8 cellular contexts compared by ENCODE assay signal in genomic region chr6:36765943-36766648, GRCh38.
DNase-seq lines count a peak whose midpoint lies in the region; ATAC-seq, FAIRE-seq and TF ChIP-seq lines count a peak whose summit lies in the region.

No MANE protein-coding gene starts in this region.

- H3K9me3 Mint-ChIP-seq in activated naive CD8-positive, alpha-beta T cell treated with anti-CD3 and anti-CD28 coated beads, Interleukin-2, amount 10 ng/mL, durations not matched to agents 7 days and 5 days: no peaks in the 10 kb centered on the region

- H3K27ac ChIP-seq in DND-41 (ENCODE audit: low read length) (peak overlapping the region; percentile 92), SU-DHL-6 (ENCODE audit: low read depth, low read length) (no peak overlapping the region), cardiac muscle cell (peak overlapping the region; percentile 32), prostate gland (no peak overlapping the region), uterus (peak overlapping the region; percentile 25 to 38)

- ATAC-seq in DND-41 (ENCODE audit: insufficient read depth, low read depth): peak; percentile 64
- ATAC-seq in activated naive CD8-positive, alpha-beta T cell treated with anti-CD3 and anti-CD28 coated beads, Interleukin-2, amount 10 ng/mL, durations not matched to agents 7 days and 5 days (ENCODE audit: low read depth): peak; percentile 86

- H3K4me2 ChIP-seq in DND-41 (ENCODE audit: insufficient read depth, low read length): no peak overlapping the region; the same call in 1 of the 2 replicates
- H3K4me2 ChIP-seq in SU-DHL-6 (ENCODE audit: low read depth, low read length, poor library complexity, severe bottlenecking): no peak overlapping the region

- WGBS in prostate gland: 25% methylated on average over 13 of the region's 13 CpGs

- no peaks in the 10 kb centered on the region for H3K36me3 Mint-ChIP-seq in activated naive CD8-positive, alpha-beta T cell treated with anti-CD3 and anti-CD28 coated beads, Interleukin-2, amount 10 ng/mL, durations not matched to agents 7 days and 5 days

- H3F3A ChIP-seq in SU-DHL-6 (ENCODE audit: insufficient read depth): no peaks in the 10 kb centered on the region

- H3K4me1 Mint-ChIP-seq in activated naive CD8-positive, alpha-beta T cell treated with anti-CD3 and anti-CD28 coated beads, Interleukin-2, amount 10 ng/mL, durations not matched to agents 7 days and 5 days: peaks cover 38% of the 10 kb centered on the region

- H3K36me3 ChIP-seq in DND-41 (ENCODE audit: insufficient read depth, low read length): no peaks in the 10 kb centered on the region
- H3K36me3 ChIP-seq in SU-DHL-6 (ENCODE audit: low read length): no peaks in the 10 kb centered on the region
- no peaks in the 10 kb centered on the region for H3K36me3 ChIP-seq in cardiac muscle cell
- no peaks in the 10 kb centered on the region for H3K36me3 ChIP-seq in prostate gland
- H3K36me3 ChIP-seq in uterus: no peaks in the 10 kb centered on the region

- POLR2A ChIA-PET in activated naive CD8-positive, alpha-beta T cell treated with anti-CD3 and anti-CD28 coated beads, Interleukin-2, amount 10 ng/mL, durations not matched to agents 7 days and 5 days (lab: Charles Lee): interaction anchor here (1.4 to 4.0 kb wide), 3 partner anchors 16 to 252 kb away, joined by 3 to 39 read pairs (median 3); no protein-coding TSS in a partner anchor

- no peak overlapping the region for H3K4me3 Mint-ChIP-seq in activated naive CD8-positive, alpha-beta T cell treated with anti-CD3 and anti-CD28 coated beads, Interleukin-2, amount 10 ng/mL, durations not matched to agents 7 days and 5 days

- H3K9ac ChIP-seq in DND-41 (ENCODE audit: low read depth, low read length) (peak overlapping the region; percentile 56), SU-DHL-6 (ENCODE audit: low read length) (no peak overlapping the region)

- no peaks in the 10 kb centered on the region for H3K79me2 ChIP-seq in DND-41 (ENCODE audit: insufficient read depth, low read length)
- H3K79me2 ChIP-seq in SU-DHL-6 (ENCODE audit: insufficient read depth, low read length): no peaks in the 10 kb centered on the region

- H3K27me3 ChIP-seq in DND-41 (ENCODE audit: insufficient read depth, low read length, poor library complexity): no peaks in the 10 kb centered on the region
- no peaks in the 10 kb centered on the region for H3K27me3 ChIP-seq in SU-DHL-6 (ENCODE audit: low read length)
- H3K27me3 ChIP-seq in cardiac muscle cell: no peaks in the 10 kb centered on the region
- H3K27me3 ChIP-seq in prostate gland (replicated peaks; ENCODE audit: insufficient read depth): no peaks in the 10 kb centered on the region
- no peaks in the 10 kb centered on the region for H3K27me3 ChIP-seq in uterus

- H4K20me1 ChIP-seq in DND-41 (ENCODE audit: insufficient read depth, low read length) (no peaks in the 10 kb centered on the region), SU-DHL-6 (ENCODE audit: low read depth, low read length) (no peaks in the 10 kb centered on the region)

- H3K4me1 ChIP-seq in DND-41 (ENCODE audit: insufficient read depth, low read length) (peaks cover 57% of the 10 kb centered on the region), cardiac muscle cell (ENCODE audit: low read depth) (peaks cover 47% of the 10 kb centered on the region), prostate gland (replicated peaks) (no peaks in the 10 kb centered on the region), uterus (peaks cover 4 to 11% of the 10 kb centered on the region in 2 donors)

- peak overlapping the region; percentile 74 for H3K27ac Mint-ChIP-seq in activated naive CD8-positive, alpha-beta T cell treated with anti-CD3 and anti-CD28 coated beads, Interleukin-2, amount 10 ng/mL, durations not matched to agents 7 days and 5 days

- H2AFZ ChIP-seq in DND-41 (ENCODE audit: low read depth, low read length) (peak overlapping the region; percentile 24; the same call in 1 of the 2 replicates), SU-DHL-6 (ENCODE audit: low read depth, low read length, severe bottlenecking) (no peak overlapping the region)

- H3K9me2 ChIP-seq in SU-DHL-6 (replicated peaks; ENCODE audit: insufficient read depth, low read length): no peaks in the 10 kb centered on the region

- DNase-seq in DND-41: peak; percentile 91
- peak; percentile 81 for DNase-seq in H54 (ENCODE audit: insufficient read length, low spot score)
- peak; percentile 58 for DNase-seq in NCI-H1092 treated with DMSO at 0.1 percent for 48 hours (lab: John Stamatoyannopoulos, UW)
- peak; percentile 84 for DNase-seq in activated naive CD8-positive, alpha-beta T cell treated with anti-CD3 and anti-CD28 coated beads, Interleukin-2, amount 10 ng/mL, durations not matched to agents 7 days and 5 days
- peak; percentile 91 to 94 for DNase-seq in cardiac muscle cell (ENCODE audit: low read depth in 1 of 2, low spot score in 1 of 2)
- peak; percentile 75 for DNase-seq in prostate gland (ENCODE audit: low spot score)
- peak; percentile 81 to 88 for DNase-seq in uterus

- no peaks in the 10 kb centered on the region for H3K9me3 ChIP-seq in DND-41 (ENCODE audit: insufficient read depth, low read length, severe bottlenecking)
- no peaks in the 10 kb centered on the region for H3K9me3 ChIP-seq in SU-DHL-6 (ENCODE audit: insufficient read depth, low read length)
- H3K9me3 ChIP-seq in cardiac muscle cell (ENCODE audit: low read depth): no peaks in the 10 kb centered on the region
- no peaks in the 10 kb centered on the region for H3K9me3 ChIP-seq in prostate gland
- H3K9me3 ChIP-seq in uterus: no peaks in the 10 kb centered on the region

- peak; percentile 30 for FAIRE-seq in H54 (lab: Jason Lieb, UNC)

- intact Hi-C loops in prostate gland (cut with DNase I) (loop anchor here (1.0 to 10.0 kb wide), 2 partner anchors 85 to 439 kb away; no protein-coding TSS in a partner anchor), uterus (cut with DNase I; ENCODE audit: low total_unique reads) (loop anchor here (10.0 kb wide), 1 partner anchor 249 kb away; no protein-coding TSS in a partner anchor)

- no peak for TF ChIP-seq POLR2A in H54 (IDR thresholded peaks at IDR 0.05; ENCODE audit: low read depth, low read length)
- TF ChIP-seq POLR2A in prostate gland (IDR thresholded peaks at IDR 0.05): no peak
- TF ChIP-seq POLR2A in uterus (IDR thresholded peaks at IDR 0.05): no peak

- H3K27me3 Mint-ChIP-seq in activated naive CD8-positive, alpha-beta T cell treated with anti-CD3 and anti-CD28 coated beads, Interleukin-2, amount 10 ng/mL, durations not matched to agents 7 days and 5 days: no peaks in the 10 kb centered on the region

- H3K4me3 ChIP-seq in DND-41 (ENCODE audit: low read depth in 1 of 2, low read length in 2 of 2): no peak overlapping the region
- H3K4me3 ChIP-seq in SU-DHL-6 (ENCODE audit: insufficient read depth, low read length, poor library complexity, severe bottlenecking): no peak overlapping the region
- H3K4me3 ChIP-seq in cardiac muscle cell: no peak overlapping the region
- no peak overlapping the region for H3K4me3 ChIP-seq in prostate gland
- no peak overlapping the region for H3K4me3 ChIP-seq in uterus

- TF ChIP-seq CTCF in DND-41 (IDR thresholded peaks at IDR 0.05; ENCODE audit: borderline replicate concordance, extremely low read depth, low read length, poor library complexity, severe bottlenecking): peak; percentile 100
- peak; percentile 99 for TF ChIP-seq CTCF in SU-DHL-6 (IDR thresholded peaks at IDR 0.05; ENCODE audit: insufficient read depth, low read length, poor library complexity, severe bottlenecking)
- peak; percentile 98 for TF ChIP-seq CTCF in cardiac muscle cell (IDR thresholded peaks at IDR 0.05; ENCODE audit: low read depth, low read length)
- TF ChIP-seq CTCF in prostate gland (IDR thresholded peaks at IDR 0.05): peak; percentile 64 to 95 (median 89)
- TF ChIP-seq CTCF in uterus (IDR thresholded peaks at IDR 0.05): peak; percentile 79 to 96 (median 90)

Comparison
In these comparisons a context has a peak if more than half of its experiments do, and no peak if none do; other contexts are left out.
1. H3K27ac ChIP-seq: peak in DND-41 (single experiment), cardiac muscle cell (single experiment) and uterus (2 of 2); none in SU-DHL-6 (single experiment) and prostate gland (0 of 2).
2. Peak in every context shown above with its lines, with median percentiles within 50 percentile points of each other: DNase-seq and CTCF ChIP-seq.